In the genomic region with DNA sequence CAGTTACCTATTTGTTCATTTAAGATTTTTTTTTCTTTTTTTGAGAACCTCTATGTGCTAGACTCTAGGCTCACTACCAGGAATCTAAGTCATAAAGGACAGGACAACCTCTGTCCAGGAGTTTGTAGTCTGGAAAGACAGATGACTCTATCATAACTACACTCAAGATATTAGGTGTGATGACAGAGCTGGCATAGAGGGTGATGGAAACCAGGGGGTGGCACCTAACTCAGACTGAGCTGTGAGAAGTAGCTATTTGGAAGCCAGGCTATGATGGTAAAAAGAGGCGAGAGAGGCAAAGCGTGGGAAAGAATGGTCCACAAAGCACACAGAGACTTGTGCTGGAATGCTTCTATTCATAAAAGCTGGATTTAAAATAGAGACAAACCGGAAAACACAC, we compare ENCODE assay signal across 25 cellular contexts.
"Had no signal": no experiment of that assay in that cellular context is flagged by ENCODE, and none has a peak within 500 bp of the region (broad histone marks: within the 10 kb centered on the region; RNA-seq: fewer than 3 reads in every experiment).

No MANE protein-coding gene starts in this region.

- DNase-seq: central memory CD4-positive, alpha-beta T cell; colonic mucosa; effector CD8-positive, alpha-beta T cell; esophagus squamous epithelium; left colon; mesenchymal stem cell; mucosa of descending colon; naive B cell; retina; sigmoid colon; stimulated activated CD4-positive, alpha-beta T cell treated with anti-CD3 and anti-CD28 coated beads, Interleukin-2, amount 100 ng/mL, for 24 hours; stimulated activated CD4-positive, alpha-beta T cell treated with anti-CD3 and anti-CD28 coated beads, Interleukin-4, amount 100 ng/mL, for 24 hours; stimulated activated naive CD8-positive, alpha-beta T cell treated with anti-CD3 and anti-CD28 coated beads, Interleukin-15, Interleukin-2, amounts not matched to agents 100 U/mL and 50 U/mL, for 24 hours; substantia nigra; testis had no signal

- H3K36me3 Mint-ChIP-seq: mesothelial cell of epicardium; stimulated activated memory B cell treated with anti-CD40 and anti-IgM and Interleukin-4, amounts not matched to agents 10 μg/mL and 1 μg/mL and 100 μg/mL, for 72 hours; type B pancreatic cell had no signal

- H3K27ac ChIP-seq: colonic mucosa, esophagus squamous epithelium, hepatocyte, pancreas, sigmoid colon, testis, tibial artery had no signal

- H3K36me3 ChIP-seq: colonic mucosa, esophagus squamous epithelium, neutrophil, pancreas, sigmoid colon had no signal

- H3K4me1 Mint-ChIP-seq: mesothelial cell of epicardium; naive B cell; neural crest cell; stimulated activated memory B cell treated with anti-CD40 and anti-IgM and Interleukin-4, amounts not matched to agents 10 μg/mL and 1 μg/mL and 100 μg/mL, for 72 hours had no signal

- H3K27ac Mint-ChIP-seq: dendritic cell treated with granulocyte-macrophage colony-stimulating factor and Interleukin-4, amounts not matched to agents 40 ng/mL and 50 ng/mL, for 4 days; mesothelial cell of epicardium; naive B cell; natural killer cell treated with Interleukin-12 subunit alpha and Interleukin-12 subunit beta and Interleukin-15 and Interleukin-18, amount 100 ng/mL, for 72 hours; stimulated activated memory B cell treated with anti-CD40 and anti-IgM and Interleukin-4, amounts not matched to agents 10 μg/mL and 1 μg/mL and 100 μg/mL, for 72 hours; type B pancreatic cell had no signal

- H3K4me1 ChIP-seq: colonic mucosa, pancreas, sigmoid colon, testis, tibial artery had no signal

- H3K27me3 ChIP-seq: colonic mucosa, esophagus squamous epithelium, hepatocyte, pancreas, sigmoid colon, testis, tibial artery had no signal

- ATAC-seq: left colon; mucosa of descending colon; natural killer cell treated with Interleukin-12 subunit alpha and Interleukin-12 subunit beta and Interleukin-15 and Interleukin-18, amount 100 ng/mL, for 72 hours; pancreas; stimulated activated memory B cell treated with anti-CD40 and anti-IgM and Interleukin-4, amounts not matched to agents 10 μg/mL and 1 μg/mL and 100 μg/mL, for 72 hours; stimulated activated naive CD8-positive, alpha-beta T cell treated with anti-CD3 and anti-CD28 coated beads, Interleukin-15, Interleukin-2, amounts not matched to agents 100 U/mL and 50 U/mL, for 24 hours had no signal

- H3K27me3 Mint-ChIP-seq: natural killer cell treated with Interleukin-12 subunit alpha and Interleukin-12 subunit beta and Interleukin-15 and Interleukin-18, amount 100 ng/mL, for 72 hours; stimulated activated memory B cell treated with anti-CD40 and anti-IgM and Interleukin-4, amounts not matched to agents 10 μg/mL and 1 μg/mL and 100 μg/mL, for 72 hours; type B pancreatic cell had no signal

- H3K4me3 ChIP-seq: colonic mucosa, esophagus squamous epithelium, hepatocyte, mucosa of descending colon, pancreas, sigmoid colon, testis, tibial artery had no signal

- H3K4me3 Mint-ChIP-seq: dendritic cell treated with granulocyte-macrophage colony-stimulating factor and Interleukin-4, amounts not matched to agents 40 ng/mL and 50 ng/mL, for 4 days; mesothelial cell of epicardium; naive B cell; natural killer cell treated with Interleukin-12 subunit alpha and Interleukin-12 subunit beta and Interleukin-15 and Interleukin-18, amount 100 ng/mL, for 72 hours; neural crest cell; stimulated activated memory B cell treated with anti-CD40 and anti-IgM and Interleukin-4, amounts not matched to agents 10 μg/mL and 1 μg/mL and 100 μg/mL, for 72 hours; type B pancreatic cell had no signal

- H3K9me3 ChIP-seq: colonic mucosa, esophagus squamous epithelium, mucosa of descending colon, neutrophil, testis had no signal
